24 cellular contexts compared by ENCODE assay signal in the genomic region with DNA sequence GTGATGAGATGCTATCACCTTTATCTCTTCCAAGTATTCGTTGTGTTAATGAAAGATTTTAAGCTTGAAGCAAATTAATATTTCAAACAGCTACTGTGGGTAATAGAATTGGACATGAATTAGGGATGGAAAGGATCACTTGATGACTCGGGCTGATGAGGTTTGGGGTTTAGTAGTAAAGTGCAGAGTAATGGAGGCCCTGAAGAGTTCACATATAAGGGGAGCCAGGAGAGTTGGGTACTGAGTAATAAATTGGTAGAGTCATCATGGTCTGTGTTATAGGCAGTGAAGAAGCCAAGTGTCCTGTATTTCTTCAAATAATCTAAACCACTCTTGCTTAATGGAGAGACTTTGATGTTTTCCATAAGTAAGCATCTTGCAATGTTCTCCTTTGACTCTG. TPM values are rescaled to one million over a fixed set of nuclear protein-coding genes. Genes with fewer than 3 reads are reported as not detected.
DNase-seq lines count a peak whose midpoint lies in the region; ATAC-seq and TF ChIP-seq lines count a peak whose summit lies in the region.
"Had no signal": no experiment of that assay in that cellular context is flagged by ENCODE, and none has a peak within 500 bp of the region (broad histone marks: within the 10 kb centered on the region; RNA-seq: fewer than 3 reads in every experiment).

No MANE protein-coding gene starts in this region.

- H3K9me3 ChIP-seq in mammary epithelial cell (replicated peaks; ENCODE audit: insufficient read depth, low read length) = no peaks in the 10 kb centered on the region
- H3K9me3 ChIP-seq: ascending aorta, gastroesophageal sphincter, lower lobe of right lung, mucosa of descending colon, testis had no signal

- no peaks in the 10 kb centered on the region for H3K4me1 ChIP-seq in mammary epithelial cell (ENCODE audit: insufficient read depth, low read length)
- H3K4me1 ChIP-seq: ascending aorta, gastroesophageal sphincter, lower lobe of right lung, testis had no signal

- POLR2A ChIA-PET in activated CD4-positive, alpha-beta T cell treated with anti-CD3 and anti-CD28 coated beads, Interleukin-2, amount 10 ng/mL, durations not matched to agents 7 days and 5 days (lab: Charles Lee) = no interaction called here
- POLR2A ChIA-PET in activated B cell treated with CpG ODN at 0.5 μM for 24 hours (lab: Charles Lee) = no interaction called here

- in situ Hi-C loops in mammary epithelial cell (cut with MboI; ENCODE audit: low sequenced_read_pairs in 2 of 2) = no loop called here

- no peak for TF ChIP-seq CTCF in activated B cell treated with CpG ODN at 0.5 μM for 24 hours (IDR thresholded peaks at IDR 0.05)
- no peak for TF ChIP-seq CTCF in fibroblast of mammary gland (conservative IDR thresholded peaks at IDR 0.05; ENCODE audit: control insufficient read depth, insufficient read depth, low read depth, low read length)
- TF ChIP-seq CTCF in mammary epithelial cell (conservative IDR thresholded peaks at IDR 0.05 in 1 of 2, IDR thresholded peaks at IDR 0.05 in 1 of 2; ENCODE audit: extremely low read depth in 1 of 2, insufficient read depth in 1 of 2, low read depth in 1 of 2, low read length in 2 of 2) = no peak

- H3K4me3 Mint-ChIP-seq in activated CD4-positive, alpha-beta T cell treated with anti-CD3 and anti-CD28 coated beads, Interleukin-2, amount 10 ng/mL, durations not matched to agents 7 days and 5 days = no peak overlapping the region
- H3K4me3 Mint-ChIP-seq in activated B cell treated with CpG ODN at 0.5 μM for 24 hours = no peak overlapping the region
- H3K4me3 Mint-ChIP-seq in stimulated activated effector memory CD8-positive, alpha-beta T cell treated with anti-CD3 and anti-CD28 coated beads, Interleukin-12 subunit alpha, Interleukin-12 subunit beta, amount 100 ng/mL, for 72 hours = no peak overlapping the region
- H3K4me3 Mint-ChIP-seq: activated CD4-positive, alpha-beta memory T cell treated with anti-CD3 and anti-CD28 coated beads for 36 hours; activated naive CD4-positive, alpha-beta T cell treated with anti-CD3 and anti-CD28 coated beads, Interleukin-2, amount 50 U/mL, for 24 hours; CD4-positive, alpha-beta T cell; natural killer cell treated with Interleukin-12 subunit alpha and Interleukin-12 subunit beta and Interleukin-15 and Interleukin-18, amount 100 ng/mL, for 72 hours had no signal

- H3K27ac Mint-ChIP-seq in activated CD4-positive, alpha-beta T cell treated with anti-CD3 and anti-CD28 coated beads, Interleukin-2, amount 10 ng/mL, durations not matched to agents 7 days and 5 days = peak overlapping the region; percentile 2
- peak overlapping the region; percentile 28 for H3K27ac Mint-ChIP-seq in activated B cell treated with CpG ODN at 0.5 μM for 24 hours
- no peak overlapping the region for H3K27ac Mint-ChIP-seq in stimulated activated effector memory CD8-positive, alpha-beta T cell treated with anti-CD3 and anti-CD28 coated beads, Interleukin-12 subunit alpha, Interleukin-12 subunit beta, amount 100 ng/mL, for 72 hours
- H3K27ac Mint-ChIP-seq: activated CD4-positive, alpha-beta memory T cell treated with anti-CD3 and anti-CD28 coated beads for 36 hours; activated naive CD4-positive, alpha-beta T cell treated with anti-CD3 and anti-CD28 coated beads, Interleukin-2, amount 50 U/mL, for 24 hours; activated T-helper 2 cell treated with anti-CD3 and anti-CD28 coated beads, Interferon-gamma antibody, Interleukin-2, Interleukin-4, amounts not matched to agents 10 μg/mL and 5 μg/mL and 100 μg/mL, durations not matched to agents 14 hours and 24 hours and 36 hours had no signal

- no peak overlapping the region for H2AFZ ChIP-seq in mammary epithelial cell (ENCODE audit: low read depth, low read length)

- H3K9ac ChIP-seq in mammary epithelial cell (ENCODE audit: insufficient read depth, low read length) = no peak overlapping the region

- H3K36me3 Mint-ChIP-seq in activated CD4-positive, alpha-beta T cell treated with anti-CD3 and anti-CD28 coated beads, Interleukin-2, amount 10 ng/mL, durations not matched to agents 7 days and 5 days (ENCODE audit: low read depth) = peaks cover 33% of the 10 kb centered on the region
- peaks cover 64% of the 10 kb centered on the region for H3K36me3 Mint-ChIP-seq in activated B cell treated with CpG ODN at 0.5 μM for 24 hours (ENCODE audit: low read depth)
- peaks cover 19% of the 10 kb centered on the region for H3K36me3 Mint-ChIP-seq in stimulated activated effector memory CD8-positive, alpha-beta T cell treated with anti-CD3 and anti-CD28 coated beads, Interleukin-12 subunit alpha, Interleukin-12 subunit beta, amount 100 ng/mL, for 72 hours

- dilution Hi-C loops in mammary epithelial cell (cut with HindIII; ENCODE audit: low sequenced_read_pairs) = no loop called here

- H3K4me1 Mint-ChIP-seq in activated CD4-positive, alpha-beta T cell treated with anti-CD3 and anti-CD28 coated beads, Interleukin-2, amount 10 ng/mL, durations not matched to agents 7 days and 5 days = peaks cover 28% of the 10 kb centered on the region
- H3K4me1 Mint-ChIP-seq in activated B cell treated with CpG ODN at 0.5 μM for 24 hours = peaks cover 18% of the 10 kb centered on the region
- H3K4me1 Mint-ChIP-seq in stimulated activated effector memory CD8-positive, alpha-beta T cell treated with anti-CD3 and anti-CD28 coated beads, Interleukin-12 subunit alpha, Interleukin-12 subunit beta, amount 100 ng/mL, for 72 hours = peaks cover 16% of the 10 kb centered on the region

- no peak for ATAC-seq in activated B cell treated with CpG ODN at 0.5 μM for 24 hours (ENCODE audit: low read depth)
- peak; percentile 56 for ATAC-seq in stimulated activated effector memory CD8-positive, alpha-beta T cell treated with anti-CD3 and anti-CD28 coated beads, Interleukin-12 subunit alpha, Interleukin-12 subunit beta, amount 100 ng/mL, for 72 hours
- ATAC-seq: gastroesophageal sphincter, lower lobe of right lung, mucosa of descending colon had no signal

- WGBS in mammary epithelial cell (ENCODE audit: low coverage, missing lambda C conversion rate) = 77% methylated on average over 2 of the region's 2 CpGs

- no peaks in the 10 kb centered on the region for H3K27me3 Mint-ChIP-seq in activated CD4-positive, alpha-beta T cell treated with anti-CD3 and anti-CD28 coated beads, Interleukin-2, amount 10 ng/mL, durations not matched to agents 7 days and 5 days
- H3K27me3 Mint-ChIP-seq in activated B cell treated with CpG ODN at 0.5 μM for 24 hours = no peaks in the 10 kb centered on the region
- H3K27me3 Mint-ChIP-seq: activated CD4-positive, alpha-beta memory T cell treated with anti-CD3 and anti-CD28 coated beads for 36 hours; activated naive CD4-positive, alpha-beta T cell treated with anti-CD3 and anti-CD28 coated beads, Interleukin-2, amount 50 U/mL, for 24 hours; CD4-positive, alpha-beta T cell; natural killer cell treated with Interleukin-12 subunit alpha and Interleukin-12 subunit beta and Interleukin-15 and Interleukin-18, amount 100 ng/mL, for 72 hours had no signal

- H3K27me3 ChIP-seq in H7 (ENCODE audit: control insufficient read depth, insufficient read depth, low read length) (no peaks in the 10 kb centered on the region), mammary epithelial cell (ENCODE audit: insufficient read depth, low read length) (no peaks in the 10 kb centered on the region)
- H3K27me3 ChIP-seq: ascending aorta, gastroesophageal sphincter, testis had no signal

- no peak overlapping the region for H3K4me2 ChIP-seq in mammary epithelial cell (ENCODE audit: insufficient read depth, low read depth, low read length)

- H3K4me3 ChIP-seq in fibroblast of mammary gland (ENCODE audit: control insufficient read depth, low read depth, low read length) (no peak overlapping the region), H7 (ENCODE audit: insufficient read depth, low read depth, low read length) (no peak overlapping the region), mammary epithelial cell (replicated peaks in 1 of 3; ENCODE audit: insufficient read depth in 1 of 3, low read depth in 2 of 3, low read length in 3 of 3) (no peak overlapping the region)
- H3K4me3 ChIP-seq: ascending aorta, gastroesophageal sphincter, lower lobe of right lung, mucosa of descending colon, testis had no signal

- no TSS peak for BruUV-seq in mammary epithelial cell (replicated peaks; lab: Mats Ljungman, UMichigan)

- H3K36me3 ChIP-seq in H7 (replicated peaks; ENCODE audit: control insufficient read depth, insufficient read depth, low read length) (no peaks in the 10 kb centered on the region; the same call in 1 of the 2 replicates), mammary epithelial cell (ENCODE audit: insufficient read depth, low read length) (peaks cover 8% of the 10 kb centered on the region)

- no peaks in the 10 kb centered on the region for H3K79me2 ChIP-seq in mammary epithelial cell (ENCODE audit: insufficient read depth, low read length)

- CTCF ChIA-PET in activated CD4-positive, alpha-beta T cell treated with anti-CD3 and anti-CD28 coated beads, Interleukin-2, amount 10 ng/mL, durations not matched to agents 7 days and 5 days (lab: Charles Lee) = interaction anchor here (1.5 kb wide), 1 partner anchor 9 kb away, joined by 5 read pairs; no protein-coding TSS in a partner anchor
- CTCF ChIA-PET in activated B cell treated with CpG ODN at 0.5 μM for 24 hours (lab: Charles Lee) = interaction anchor here (2.2 kb wide), 1 partner anchor 206 kb away, joined by 11 read pairs; no protein-coding TSS in a partner anchor
- CTCF ChIA-PET in mammary epithelial cell (lab: Charles Lee; ENCODE audit: low non-redundant PET) = no interaction called here

- no peaks in the 10 kb centered on the region for H4K20me1 ChIP-seq in mammary epithelial cell (ENCODE audit: insufficient read depth, low read length)

- intact Hi-C loops in activated B cell treated with CpG ODN at 0.5 μM for 24 hours (cut with micrococcal nuclease) (loop anchor here (1.0 to 5.0 kb wide), 4 partner anchors 161 to 622 kb away; no protein-coding TSS in a partner anchor), mammary epithelial cell (cut with micrococcal nuclease) (loop anchor here (1.0 kb wide), 1 partner anchor 206 kb away; no protein-coding TSS in a partner anchor)

- no peaks in the 10 kb centered on the region for H3K9me3 Mint-ChIP-seq in activated CD4-positive, alpha-beta T cell treated with anti-CD3 and anti-CD28 coated beads, Interleukin-2, amount 10 ng/mL, durations not matched to agents 7 days and 5 days
- H3K9me3 Mint-ChIP-seq in activated B cell treated with CpG ODN at 0.5 μM for 24 hours = no peaks in the 10 kb centered on the region
- H3K9me3 Mint-ChIP-seq in stimulated activated effector memory CD8-positive, alpha-beta T cell treated with anti-CD3 and anti-CD28 coated beads, Interleukin-12 subunit alpha, Interleukin-12 subunit beta, amount 100 ng/mL, for 72 hours = no peaks in the 10 kb centered on the region
- H3K9me3 Mint-ChIP-seq: activated CD4-positive, alpha-beta memory T cell treated with anti-CD3 and anti-CD28 coated beads for 36 hours; activated naive CD4-positive, alpha-beta T cell treated with anti-CD3 and anti-CD28 coated beads, Interleukin-2, amount 50 U/mL, for 24 hours; activated T-helper 2 cell treated with anti-CD3 and anti-CD28 coated beads, Interferon-gamma antibody, Interleukin-2, Interleukin-4, amounts not matched to agents 10 μg/mL and 5 μg/mL and 100 μg/mL, durations not matched to agents 14 hours and 24 hours and 36 hours; CD4-positive, alpha-beta T cell; natural killer cell treated with Interleukin-12 subunit alpha and Interleukin-12 subunit beta and Interleukin-15 and Interleukin-18, amount 100 ng/mL, for 72 hours had no signal

- no peak overlapping the region for H3K27ac ChIP-seq in mammary epithelial cell (ENCODE audit: insufficient read depth, low read depth, low read length)
- H3K27ac ChIP-seq: ascending aorta, gastroesophageal sphincter, lower lobe of right lung, testis had no signal

- no peak for DNase-seq in activated CD4-positive, alpha-beta T cell treated with anti-CD3 and anti-CD28 coated beads, Interleukin-2, amount 10 ng/mL, durations not matched to agents 7 days and 5 days
- DNase-seq in activated CD4-positive, alpha-beta T cell treated with anti-CD3 and anti-CD28 coated beads for 4 hours = no peak
- DNase-seq in activated B cell treated with CpG ODN at 0.5 μM for 24 hours = no peak
- peak; percentile 30 for DNase-seq in fibroblast of mammary gland (ENCODE audit: low read depth)
- no peak for DNase-seq in stimulated activated effector memory CD8-positive, alpha-beta T cell treated with anti-CD3 and anti-CD28 coated beads, Interleukin-12 subunit alpha, Interleukin-12 subunit beta, amount 100 ng/mL, for 72 hours (ENCODE audit: low spot score in 2 of 2)
- no peak for DNase-seq in H7
- no peak for DNase-seq in mammary epithelial cell
- DNase-seq in activated gamma-delta T cell (lab: John Stamatoyannopoulos, UW) = no peak
- DNase-seq: activated CD4-positive, alpha-beta memory T cell treated with anti-CD3 and anti-CD28 coated beads for 36 hours; activated CD4-positive, CD25-positive, alpha-beta regulatory T cell; activated CD8-positive, alpha-beta memory T cell treated with anti-CD3 and anti-CD28 coated beads, Interleukin-2, amount 50 U/mL, for 4 hours; CD4-positive, alpha-beta T cell; lower lobe of right lung; mucosa of descending colon; NCI-H1436; NCI-H2081; NCI-H524 treated with DMSO at 0.1 percent for 48 hours; testis had no signal

RNA-seq across cellular contexts. Expression of a gene that starts 57.5 kb away (rescaled TPM):
- 10 to 100 TPM; 13.5 to 17.1 TPM for total RNA-seq in activated CD4-positive, alpha-beta T cell treated with anti-CD3 and anti-CD28 coated beads, Interleukin-2, amount 10 ng/mL, durations not matched to agents 7 days and 5 days
- total RNA-seq in activated B cell treated with CpG ODN at 0.5 μM for 24 hours (28.0 and 30.4 TPM in 2 replicates), mammary epithelial cell (1 to 10 TPM; 5.0 to 8.9 TPM)
- 13.1 and 14.1 TPM in 2 replicates for total RNA-seq in H7 (2014; rRNA removed; shearing (Covaris generic))
- 5.6 TPM for polyA plus RNA-seq in mammary epithelial cell
- polyA minus RNA-seq in mammary epithelial cell = 20.1 TPM
- total RNA-seq: Daoy had no signal
